Comparison of ENCODE assay signal across 21 cellular contexts in genomic region chr13:51525567-51526165, GRCh38. TPM values are rescaled to one million over a fixed set of nuclear protein-coding genes. Genes with fewer than 3 reads are reported as not detected.
DNase-seq lines count a peak whose midpoint lies in the region; ATAC-seq and TF ChIP-seq lines count a peak whose summit lies in the region.
"Had no signal": no experiment of that assay in that cellular context is flagged by ENCODE, and none has a peak within 500 bp of the region (broad histone marks: within the 10 kb centered on the region; RNA-seq: fewer than 3 reads in every experiment).

No MANE protein-coding gene starts in this region.

- H3K9me3 Mint-ChIP-seq in activated CD4-positive, alpha-beta T cell treated with anti-CD3 and anti-CD28 coated beads for 36 hours (ENCODE audit: low read depth) = peaks cover 8% of the 10 kb centered on the region
- H3K9me3 Mint-ChIP-seq in activated CD4-positive, alpha-beta T cell treated with anti-CD3 and anti-CD28 coated beads, Interleukin-2, amount 10 ng/mL, durations not matched to agents 7 days and 5 days = peaks cover 2% of the 10 kb centered on the region

- no peaks in the 10 kb centered on the region for H3K27me3 ChIP-seq in osteoblast (ENCODE audit: insufficient read depth, low read length)
- H3K27me3 ChIP-seq: cardiac muscle cell, right atrium auricular region, transverse colon had no signal

- H3K9me3 ChIP-seq in osteoblast (ENCODE audit: low read depth, low read length) = peaks cover 3% of the 10 kb centered on the region
- H3K9me3 ChIP-seq: right atrium auricular region, transverse colon had no signal

- TF ChIP-seq CTCF in osteoblast (IDR thresholded peaks at IDR 0.05; ENCODE audit: extremely low read depth, low read depth, low read length) = no peak

- H3K27me3 Mint-ChIP-seq in activated CD4-positive, alpha-beta T cell treated with anti-CD3 and anti-CD28 coated beads for 36 hours = no peaks in the 10 kb centered on the region
- peaks cover 6% of the 10 kb centered on the region for H3K27me3 Mint-ChIP-seq in activated CD4-positive, alpha-beta T cell treated with anti-CD3 and anti-CD28 coated beads, Interleukin-2, amount 10 ng/mL, durations not matched to agents 7 days and 5 days

- peak overlapping the region; percentile 87 for H3K27ac ChIP-seq in osteoblast (ENCODE audit: low read depth, low read length)
- H3K27ac ChIP-seq: cardiac muscle cell, right atrium auricular region, transverse colon had no signal

- DNase-seq in activated CD4-positive, alpha-beta T cell treated with anti-CD3 and anti-CD28 coated beads for 36 hours = no peak
- DNase-seq in activated CD4-positive, alpha-beta T cell treated with anti-CD3 and anti-CD28 coated beads, Interleukin-2, amount 10 ng/mL, durations not matched to agents 7 days and 5 days = no peak
- DNase-seq in RPMI7951 (ENCODE audit: low read depth) (peak; percentile 36), fibroblast of peridontal ligament (ENCODE audit: extremely low read depth) (peak; percentile 42), osteoblast (ENCODE audit: insufficient read length, low spot score, missing footprints) (no peak), NCI-H1105 treated with DMSO at 0.1 percent for 48 hours (lab: John Stamatoyannopoulos, UW) (no peak), GM19240 (ENCODE audit: insufficient read length, low spot score) (no peak)
- DNase-seq: activated CD4-positive, alpha-beta memory T cell treated with anti-CD3 and anti-CD28 coated beads for 36 hours; activated naive CD8-positive, alpha-beta T cell treated with anti-CD3 and anti-CD28 coated beads, Interleukin-2, amount 10 ng/mL, durations not matched to agents 7 days and 5 days; C1 segment of cervical spinal cord; hippocampal formation; MM.1S; NCI-H187 treated with DMSO at 0.1 percent for 48 hours; Right ventricle myocardium superior; stimulated activated naive CD4-positive, alpha-beta T cell treated with Interleukin-2 at 50 U/mL for 16 hours; transverse colon had no signal

- CTCF ChIA-PET in activated CD4-positive, alpha-beta T cell treated with anti-CD3 and anti-CD28 coated beads for 36 hours (lab: Charles Lee) = no interaction called here
- CTCF ChIA-PET in activated CD4-positive, alpha-beta T cell treated with anti-CD3 and anti-CD28 coated beads, Interleukin-2, amount 10 ng/mL, durations not matched to agents 7 days and 5 days (lab: Charles Lee) = interaction anchor here (0.7 to 1.5 kb wide), 2 partner anchors 9 kb away, joined by 4 read pairs; no protein-coding TSS in a partner anchor

- H3K79me2 ChIP-seq in osteoblast (ENCODE audit: insufficient read depth, low read length) = no peaks in the 10 kb centered on the region

- no peak overlapping the region for H3K4me3 Mint-ChIP-seq in activated CD4-positive, alpha-beta T cell treated with anti-CD3 and anti-CD28 coated beads for 36 hours
- H3K4me3 Mint-ChIP-seq in activated CD4-positive, alpha-beta T cell treated with anti-CD3 and anti-CD28 coated beads, Interleukin-2, amount 10 ng/mL, durations not matched to agents 7 days and 5 days = no peak overlapping the region
- H3K4me3 Mint-ChIP-seq: activated CD4-positive, alpha-beta memory T cell treated with anti-CD3 and anti-CD28 coated beads for 36 hours; activated naive CD8-positive, alpha-beta T cell treated with anti-CD3 and anti-CD28 coated beads, Interleukin-2, amount 10 ng/mL, durations not matched to agents 7 days and 5 days; mesothelial cell of epicardium; neural crest cell had no signal

- peaks cover 35% of the 10 kb centered on the region for H3K4me1 ChIP-seq in osteoblast (ENCODE audit: insufficient read depth, low read length)
- H3K4me1 ChIP-seq: right atrium auricular region had no signal

- no peaks in the 10 kb centered on the region for H3K36me3 ChIP-seq in osteoblast (ENCODE audit: insufficient read depth, low read length)
- H3K36me3 ChIP-seq: cardiac muscle cell, right atrium auricular region, transverse colon had no signal

- POLR2A ChIA-PET in activated CD4-positive, alpha-beta T cell treated with anti-CD3 and anti-CD28 coated beads for 36 hours (lab: Charles Lee) = no interaction called here
- POLR2A ChIA-PET in activated CD4-positive, alpha-beta T cell treated with anti-CD3 and anti-CD28 coated beads, Interleukin-2, amount 10 ng/mL, durations not matched to agents 7 days and 5 days (lab: Charles Lee) = no interaction called here

- peaks cover 8% of the 10 kb centered on the region for H3K4me1 Mint-ChIP-seq in activated CD4-positive, alpha-beta T cell treated with anti-CD3 and anti-CD28 coated beads for 36 hours
- H3K4me1 Mint-ChIP-seq in activated CD4-positive, alpha-beta T cell treated with anti-CD3 and anti-CD28 coated beads, Interleukin-2, amount 10 ng/mL, durations not matched to agents 7 days and 5 days = peaks cover 16% of the 10 kb centered on the region
- H3K4me1 Mint-ChIP-seq: neural crest cell had no signal

- no peaks in the 10 kb centered on the region for H3K36me3 Mint-ChIP-seq in activated CD4-positive, alpha-beta T cell treated with anti-CD3 and anti-CD28 coated beads for 36 hours (ENCODE audit: low read depth)
- H3K36me3 Mint-ChIP-seq in activated CD4-positive, alpha-beta T cell treated with anti-CD3 and anti-CD28 coated beads, Interleukin-2, amount 10 ng/mL, durations not matched to agents 7 days and 5 days (ENCODE audit: low read depth) = peaks cover 12% of the 10 kb centered on the region
- H3K36me3 Mint-ChIP-seq: mesothelial cell of epicardium had no signal

- H4K20me1 ChIP-seq in osteoblast (ENCODE audit: insufficient read depth, low read length) = no peaks in the 10 kb centered on the region

- no peak overlapping the region for H3K4me3 ChIP-seq in osteoblast (ENCODE audit: insufficient read depth, low read length)
- H3K4me3 ChIP-seq: cardiac muscle cell, right atrium auricular region, transverse colon had no signal

- ATAC-seq in activated CD4-positive, alpha-beta T cell treated with anti-CD3 and anti-CD28 coated beads for 36 hours = peak; percentile 73
- ATAC-seq in HG03432 (IDR thresholded peaks at IDR 0.05; ENCODE audit: unreplicated experiment) = no peak

- peak overlapping the region; percentile 52 for H2AFZ ChIP-seq in osteoblast (ENCODE audit: low read length)

- no peak overlapping the region for H3K27ac Mint-ChIP-seq in activated CD4-positive, alpha-beta T cell treated with anti-CD3 and anti-CD28 coated beads for 36 hours
- no peak overlapping the region for H3K27ac Mint-ChIP-seq in activated CD4-positive, alpha-beta T cell treated with anti-CD3 and anti-CD28 coated beads, Interleukin-2, amount 10 ng/mL, durations not matched to agents 7 days and 5 days
- H3K27ac Mint-ChIP-seq: activated CD4-positive, alpha-beta memory T cell treated with anti-CD3 and anti-CD28 coated beads for 36 hours; activated naive CD8-positive, alpha-beta T cell treated with anti-CD3 and anti-CD28 coated beads, Interleukin-2, amount 10 ng/mL, durations not matched to agents 7 days and 5 days; mesothelial cell of epicardium had no signal

- no peak overlapping the region for H3K4me2 ChIP-seq in osteoblast (ENCODE audit: insufficient read depth, low read length)

- intact Hi-C loops in activated CD4-positive, alpha-beta T cell treated with anti-CD3 and anti-CD28 coated beads for 36 hours (cut with DNase I, micrococcal nuclease) = no loop called here

RNA-seq across cellular contexts. Expression of gene WDFY2, which starts 58.6 kb away (rescaled TPM):
- 1 to 10 TPM; 7.4 to 9.5 TPM for total RNA-seq in activated CD4-positive, alpha-beta T cell treated with anti-CD3 and anti-CD28 coated beads for 36 hours
- 10 to 100 TPM; 10.9 to 12.6 TPM for total RNA-seq in activated CD4-positive, alpha-beta T cell treated with anti-CD3 and anti-CD28 coated beads, Interleukin-2, amount 10 ng/mL, durations not matched to agents 7 days and 5 days
- 3.4 and 3.8 TPM in 2 replicates for total RNA-seq in RPMI7951 (2014; rRNA removed; shearing (Covaris generic))
- 11.2 and 11.9 TPM in 2 replicates for total RNA-seq in osteoblast

Comparison
In these comparisons a context has a peak if more than half of its experiments do, and no peak if none do; other contexts are left out.
1. DNase-seq: peak in RPMI7951 (single experiment) and fibroblast of peridontal ligament (single experiment); none in activated CD4-positive, alpha-beta T cell treated with anti-CD3 and anti-CD28 coated beads for 36 hours (single experiment), activated CD4-positive, alpha-beta T cell treated with anti-CD3 and anti-CD28 coated beads, Interleukin-2, amount 10 ng/mL, durations not matched to agents 7 days and 5 days (single experiment), osteoblast (single experiment), NCI-H1105 treated with DMSO at 0.1 percent for 48 hours (single experiment) and GM19240 (single experiment).